In genomic region chr7:23184709-23185354, GRCh38 we compare ENCODE assay signal across 8 cellular contexts. TPM values are rescaled to one million over a fixed set of nuclear protein-coding genes. Genes with fewer than 3 reads are reported as not detected.
DNase-seq lines count a peak whose midpoint lies in the region; ATAC-seq and TF ChIP-seq lines count a peak whose summit lies in the region.

No MANE protein-coding gene starts in this region.

- no peaks in the 10 kb centered on the region for H3K27me3 Mint-ChIP-seq in Calu3 (ENCODE audit: unreplicated experiment)

- no peaks in the 10 kb centered on the region for H3K9me3 Mint-ChIP-seq in Calu3 (ENCODE audit: low read depth, unreplicated experiment)

- peak; percentile 80 for DNase-seq in Calu3
- DNase-seq in HEK293T (ENCODE audit: extremely low spot score) = peak; percentile 28
- DNase-seq in RKO (ENCODE audit: low spot score) = peak; percentile 77
- peak; percentile 73 to 85 for DNase-seq in erythroblast (lab: John Stamatoyannopoulos, UW)
- peak; percentile 65 for DNase-seq in sciatic nerve (ENCODE audit: low spot score)
- DNase-seq in stimulated activated CD4-positive, alpha-beta T cell treated with anti-CD3 and anti-CD28 coated beads, Interleukin-2, amount 100 ng/mL, for 24 hours = no peak
- DNase-seq in T-helper 1 cell = no peak
- DNase-seq in T-helper 9 cell = no peak

- TF ChIP-seq CTCF in Calu3 (IDR thresholded peaks at IDR 0.05; ENCODE audit: unreplicated experiment) = peak; percentile 81

- no peak for TF ChIP-seq POLR2A in erythroblast (IDR thresholded peaks at IDR 0.05; ENCODE audit: low read length)

- CTCF ChIA-PET in Calu3 (lab: Charles Lee) = interaction anchor here (0.6 to 1.5 kb wide), 14 partner anchors 10 to 330 kb away, joined by 3 to 20 read pairs (median 4); no protein-coding TSS in a partner anchor
- CTCF ChIA-PET in HEK293T (lab: Yijun Ruan, JAX) = interaction anchor here (0.6 to 0.7 kb wide), 3 partner anchors 75 to 91 kb away, joined by 3 to 4 read pairs (median 3); no protein-coding TSS in a partner anchor

- H3K4me3 Mint-ChIP-seq in Calu3 (ENCODE audit: low read depth, unreplicated experiment) = no peak overlapping the region

- BruUV-seq in Calu3 (replicated peaks; lab: Mats Ljungman, UMichigan) = no TSS peak

- no peak overlapping the region for H3K27ac Mint-ChIP-seq in Calu3 (ENCODE audit: unreplicated experiment)

- intact Hi-C loops in Calu3 (cut with micrococcal nuclease; ENCODE audit: unreplicated experiment) (loop anchor here (1.0 to 5.0 kb wide), 2 partner anchors 77 to 360 kb away; no protein-coding TSS in a partner anchor), sciatic nerve (cut with DNase I) (no loop called here)

- POLR2A ChIA-PET in HEK293T (lab: Yijun Ruan, JAX) = interaction anchor here (0.6 to 1.7 kb wide), 4 partner anchors 27 to 641 kb away, joined by 3 to 9 read pairs (median 4); partner anchors contain the start of genes KLHL7 and MALSU1

- ATAC-seq in sciatic nerve = no peak

- peaks cover 26% of the 10 kb centered on the region for H3K4me1 Mint-ChIP-seq in Calu3 (ENCODE audit: low read depth, unreplicated experiment)

- H3K36me3 Mint-ChIP-seq in Calu3 (ENCODE audit: insufficient read depth, unreplicated experiment) = peaks cover 85% of the 10 kb centered on the region

TF ChIP-seq in HEK293T, 16 proteins besides CTCF, POLR2A, EP300 and RAD21:
- no peak for TF ChIP-seq PKNOX1 (IDR thresholded peaks at IDR 0.05)
- no peak for TF ChIP-seq CTBP1 (IDR thresholded peaks at IDR 0.05; ENCODE audit: borderline replicate concordance)
- no peak for TF ChIP-seq NFRKB (IDR thresholded peaks at IDR 0.05)
- TF ChIP-seq HDGF (IDR thresholded peaks at IDR 0.05; ENCODE audit: borderline replicate concordance) = no peak
- no peak for TF ChIP-seq L3MBTL2 (conservative IDR thresholded peaks at IDR 0.05)
- no peak for TF ChIP-seq BHLHE40 (IDR thresholded peaks at IDR 0.05; ENCODE audit: borderline replicate concordance)
- TF ChIP-seq SUZ12 (IDR thresholded peaks at IDR 0.05) = no peak
- no peak for TF ChIP-seq TARDBP (IDR thresholded peaks at IDR 0.05)
- no peak for TF ChIP-seq ELF4 (IDR thresholded peaks at IDR 0.05)
- TF ChIP-seq FOXA1 (IDR thresholded peaks at IDR 0.05) = no peak
- no peak for TF ChIP-seq SP1 (IDR thresholded peaks at IDR 0.05)
- TF ChIP-seq LEF1 (IDR thresholded peaks at IDR 0.05; ENCODE audit: borderline replicate concordance) = no peak
- TF ChIP-seq FOXM1 (IDR thresholded peaks at IDR 0.05; ENCODE audit: borderline replicate concordance) = no peak

RNA-seq across cellular contexts. Expression of gene NUP42, which starts 3.0 kb away (rescaled TPM):
- total RNA-seq in Calu3 (2022) (62.8 TPM in 2 replicates), sciatic nerve (26.6 TPM)

Comparison
In these comparisons a context has a peak if more than half of its experiments do, and no peak if none do; other contexts are left out.
1. DNase-seq: peak in Calu3 (single experiment), HEK293T (single experiment), RKO (single experiment), erythroblast (2 of 2) and sciatic nerve (single experiment); none in stimulated activated CD4-positive, alpha-beta T cell treated with anti-CD3 and anti-CD28 coated beads, Interleukin-2, amount 100 ng/mL, for 24 hours (0 of 2), T-helper 1 cell (0 of 5) and T-helper 9 cell (single experiment).